Comparison of ENCODE assay signal across 1 cellular context in the genomic region with DNA sequence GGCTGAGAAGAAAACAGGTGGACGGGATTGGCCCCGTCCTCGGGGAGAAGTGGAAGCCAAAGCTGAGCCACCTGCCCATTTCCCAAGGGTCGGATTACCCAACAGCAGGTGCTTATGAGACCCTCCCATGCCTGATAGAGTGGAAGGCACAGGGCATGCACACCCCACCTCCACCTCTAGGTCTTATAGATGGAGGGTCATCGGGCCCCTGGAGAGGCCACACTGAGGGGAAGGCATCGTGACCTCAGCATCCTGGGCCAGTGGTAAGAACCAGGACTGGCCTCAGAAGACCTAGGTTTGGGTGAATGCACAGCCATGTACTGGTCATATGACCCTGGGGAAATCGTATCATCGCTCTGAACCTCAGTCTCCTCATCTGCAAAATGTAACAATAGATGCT.
TF ChIP-seq lines count a peak whose summit lies in the region.

No MANE protein-coding gene starts in this region.

TF ChIP-seq in H1, 55 proteins besides CTCF, POLR2A, EP300 and RAD21:
- TF ChIP-seq, protein P1, sequence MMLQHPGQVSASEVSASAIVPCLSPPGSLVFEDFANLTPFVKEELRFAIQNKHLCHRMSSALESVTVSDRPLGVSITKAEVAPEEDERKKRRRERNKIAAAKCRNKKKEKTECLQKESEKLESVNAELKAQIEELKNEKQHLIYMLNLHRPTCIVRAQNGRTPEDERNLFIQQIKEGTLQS (IDR thresholded peaks at IDR 0.05; ENCODE audit: insufficient read depth, low read depth, low read length), result no peak
- TF ChIP-seq TCF12 (IDR thresholded peaks at IDR 0.05; ENCODE audit: low read depth, low read length) (no peak), CBX5 (IDR thresholded peaks at IDR 0.05; ENCODE audit: low read depth, low read length) (no peak), NRF1 (IDR thresholded peaks at IDR 0.05; ENCODE audit: low read depth, low read length) (no peak), HDAC2 (IDR thresholded peaks at IDR 0.05; ENCODE audit: borderline replicate concordance in 1 of 2, low read depth in 2 of 2, low read length in 2 of 2) (no peak), SIRT6 (IDR thresholded peaks at IDR 0.05; ENCODE audit: low read length) (no peak), RFX5 (IDR thresholded peaks at IDR 0.05; ENCODE audit: borderline replicate concordance, low read depth, low read length) (no peak), BACH1 (IDR thresholded peaks at IDR 0.05; ENCODE audit: low read length) (no peak), BCL11A (IDR thresholded peaks at IDR 0.05; ENCODE audit: low read depth in 2 of 2, low read length in 2 of 2) (no peak), FOSL1 (IDR thresholded peaks at IDR 0.05; ENCODE audit: insufficient read depth, low read depth, low read length) (no peak), MAFK (IDR thresholded peaks at IDR 0.05; ENCODE audit: low read depth, low read length) (no peak), ZNF274 (IDR thresholded peaks at IDR 0.05; ENCODE audit: borderline replicate concordance, extremely low read depth, low read length) (no peak), TAF1 (IDR thresholded peaks at IDR 0.05; ENCODE audit: low read depth, low read length) (no peak), CTBP2 (IDR thresholded peaks at IDR 0.05; ENCODE audit: borderline replicate concordance, insufficient read depth, insufficient read length, low read length) (no peak), RNF2 (IDR thresholded peaks at IDR 0.05; ENCODE audit: borderline replicate concordance, low read depth, low read length, missing control alignments, poor library complexity, severe bottlenecking) (no peak), YY1 (IDR thresholded peaks at IDR 0.05; ENCODE audit: low read depth, low read length) (no peak), BRCA1 (IDR thresholded peaks at IDR 0.05; ENCODE audit: low read depth, low read length) (no peak), SRF (IDR thresholded peaks at IDR 0.05; ENCODE audit: low read depth, low read length) (no peak)
- TF ChIP-seq, protein P2, sequence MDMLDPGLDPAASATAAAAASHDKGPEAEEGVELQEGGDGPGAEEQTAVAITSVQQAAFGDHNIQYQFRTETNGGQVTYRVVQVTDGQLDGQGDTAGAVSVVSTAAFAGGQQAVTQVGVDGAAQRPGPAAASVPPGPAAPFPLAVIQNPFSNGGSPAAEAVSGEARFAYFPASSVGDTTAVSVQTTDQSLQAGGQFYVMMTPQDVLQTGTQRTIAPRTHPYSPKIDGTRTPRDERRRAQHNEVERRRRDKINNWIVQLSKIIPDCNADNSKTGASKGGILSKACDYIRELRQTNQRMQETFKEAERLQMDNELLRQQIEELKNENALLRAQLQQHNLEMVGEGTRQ (IDR thresholded peaks at IDR 0.05; ENCODE audit: low read length), result no peak
- TF ChIP-seq, protein P3, sequence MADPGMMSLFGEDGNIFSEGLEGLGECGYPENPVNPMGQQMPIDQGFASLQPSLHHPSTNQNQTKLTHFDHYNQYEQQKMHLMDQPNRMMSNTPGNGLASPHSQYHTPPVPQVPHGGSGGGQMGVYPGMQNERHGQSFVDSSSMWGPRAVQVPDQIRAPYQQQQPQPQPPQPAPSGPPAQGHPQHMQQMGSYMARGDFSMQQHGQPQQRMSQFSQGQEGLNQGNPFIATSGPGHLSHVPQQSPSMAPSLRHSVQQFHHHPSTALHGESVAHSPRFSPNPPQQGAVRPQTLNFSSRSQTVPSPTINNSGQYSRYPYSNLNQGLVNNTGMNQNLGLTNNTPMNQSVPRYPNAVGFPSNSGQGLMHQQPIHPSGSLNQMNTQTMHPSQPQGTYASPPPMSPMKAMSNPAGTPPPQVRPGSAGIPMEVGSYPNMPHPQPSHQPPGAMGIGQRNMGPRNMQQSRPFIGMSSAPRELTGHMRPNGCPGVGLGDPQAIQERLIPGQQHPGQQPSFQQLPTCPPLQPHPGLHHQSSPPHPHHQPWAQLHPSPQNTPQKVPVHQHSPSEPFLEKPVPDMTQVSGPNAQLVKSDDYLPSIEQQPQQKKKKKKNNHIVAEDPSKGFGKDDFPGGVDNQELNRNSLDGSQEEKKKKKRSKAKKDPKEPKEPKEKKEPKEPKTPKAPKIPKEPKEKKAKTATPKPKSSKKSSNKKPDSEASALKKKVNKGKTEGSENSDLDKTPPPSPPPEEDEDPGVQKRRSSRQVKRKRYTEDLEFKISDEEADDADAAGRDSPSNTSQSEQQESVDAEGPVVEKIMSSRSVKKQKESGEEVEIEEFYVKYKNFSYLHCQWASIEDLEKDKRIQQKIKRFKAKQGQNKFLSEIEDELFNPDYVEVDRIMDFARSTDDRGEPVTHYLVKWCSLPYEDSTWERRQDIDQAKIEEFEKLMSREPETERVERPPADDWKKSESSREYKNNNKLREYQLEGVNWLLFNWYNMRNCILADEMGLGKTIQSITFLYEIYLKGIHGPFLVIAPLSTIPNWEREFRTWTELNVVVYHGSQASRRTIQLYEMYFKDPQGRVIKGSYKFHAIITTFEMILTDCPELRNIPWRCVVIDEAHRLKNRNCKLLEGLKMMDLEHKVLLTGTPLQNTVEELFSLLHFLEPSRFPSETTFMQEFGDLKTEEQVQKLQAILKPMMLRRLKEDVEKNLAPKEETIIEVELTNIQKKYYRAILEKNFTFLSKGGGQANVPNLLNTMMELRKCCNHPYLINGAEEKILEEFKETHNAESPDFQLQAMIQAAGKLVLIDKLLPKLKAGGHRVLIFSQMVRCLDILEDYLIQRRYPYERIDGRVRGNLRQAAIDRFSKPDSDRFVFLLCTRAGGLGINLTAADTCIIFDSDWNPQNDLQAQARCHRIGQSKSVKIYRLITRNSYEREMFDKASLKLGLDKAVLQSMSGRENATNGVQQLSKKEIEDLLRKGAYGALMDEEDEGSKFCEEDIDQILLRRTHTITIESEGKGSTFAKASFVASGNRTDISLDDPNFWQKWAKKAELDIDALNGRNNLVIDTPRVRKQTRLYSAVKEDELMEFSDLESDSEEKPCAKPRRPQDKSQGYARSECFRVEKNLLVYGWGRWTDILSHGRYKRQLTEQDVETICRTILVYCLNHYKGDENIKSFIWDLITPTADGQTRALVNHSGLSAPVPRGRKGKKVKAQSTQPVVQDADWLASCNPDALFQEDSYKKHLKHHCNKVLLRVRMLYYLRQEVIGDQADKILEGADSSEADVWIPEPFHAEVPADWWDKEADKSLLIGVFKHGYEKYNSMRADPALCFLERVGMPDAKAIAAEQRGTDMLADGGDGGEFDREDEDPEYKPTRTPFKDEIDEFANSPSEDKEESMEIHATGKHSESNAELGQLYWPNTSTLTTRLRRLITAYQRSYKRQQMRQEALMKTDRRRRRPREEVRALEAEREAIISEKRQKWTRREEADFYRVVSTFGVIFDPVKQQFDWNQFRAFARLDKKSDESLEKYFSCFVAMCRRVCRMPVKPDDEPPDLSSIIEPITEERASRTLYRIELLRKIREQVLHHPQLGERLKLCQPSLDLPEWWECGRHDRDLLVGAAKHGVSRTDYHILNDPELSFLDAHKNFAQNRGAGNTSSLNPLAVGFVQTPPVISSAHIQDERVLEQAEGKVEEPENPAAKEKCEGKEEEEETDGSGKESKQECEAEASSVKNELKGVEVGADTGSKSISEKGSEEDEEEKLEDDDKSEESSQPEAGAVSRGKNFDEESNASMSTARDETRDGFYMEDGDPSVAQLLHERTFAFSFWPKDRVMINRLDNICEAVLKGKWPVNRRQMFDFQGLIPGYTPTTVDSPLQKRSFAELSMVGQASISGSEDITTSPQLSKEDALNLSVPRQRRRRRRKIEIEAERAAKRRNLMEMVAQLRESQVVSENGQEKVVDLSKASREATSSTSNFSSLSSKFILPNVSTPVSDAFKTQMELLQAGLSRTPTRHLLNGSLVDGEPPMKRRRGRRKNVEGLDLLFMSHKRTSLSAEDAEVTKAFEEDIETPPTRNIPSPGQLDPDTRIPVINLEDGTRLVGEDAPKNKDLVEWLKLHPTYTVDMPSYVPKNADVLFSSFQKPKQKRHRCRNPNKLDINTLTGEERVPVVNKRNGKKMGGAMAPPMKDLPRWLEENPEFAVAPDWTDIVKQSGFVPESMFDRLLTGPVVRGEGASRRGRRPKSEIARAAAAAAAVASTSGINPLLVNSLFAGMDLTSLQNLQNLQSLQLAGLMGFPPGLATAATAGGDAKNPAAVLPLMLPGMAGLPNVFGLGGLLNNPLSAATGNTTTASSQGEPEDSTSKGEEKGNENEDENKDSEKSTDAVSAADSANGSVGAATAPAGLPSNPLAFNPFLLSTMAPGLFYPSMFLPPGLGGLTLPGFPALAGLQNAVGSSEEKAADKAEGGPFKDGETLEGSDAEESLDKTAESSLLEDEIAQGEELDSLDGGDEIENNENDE (IDR thresholded peaks at IDR 0.05; ENCODE audit: insufficient replicate concordance, low read length), result no peak
